In genomic region chr15:101723874-101724674, GRCh38 we compare ENCODE assay signal across 8 cellular contexts. TPM values are rescaled to one million over a fixed set of nuclear protein-coding genes. Genes with fewer than 3 reads are reported as not detected.
DNase-seq lines count a peak whose midpoint lies in the region; ATAC-seq and TF ChIP-seq lines count a peak whose summit lies in the region.

Gene TARS3, minus strand, starts transcription at chr15:101724473. Its CDS starts 86 bp downstream, at chr15:101724387.

- peak; percentile 99 for ATAC-seq in gastroesophageal sphincter

- peak within 1 kb of the TSS; percentile 90 for H3K4me3 ChIP-seq in H7 (ENCODE audit: insufficient read depth, low read depth, low read length)
- H3K4me3 ChIP-seq in SJCRH30: peak within 1 kb of the TSS; percentile 83
- peak within 1 kb of the TSS; percentile 87 to 91 for H3K4me3 ChIP-seq in gastroesophageal sphincter

- 3% methylated on average over 6 of the region's 93 CpGs; no CpG with 5 or more reads in 1 of the 2 donors for WGBS in gastroesophageal sphincter (ENCODE audit: low coverage in 1 of 2), 2 donors

- H3K27me3 ChIP-seq in H7 (ENCODE audit: control insufficient read depth, insufficient read depth, low read length): no peaks in the 10 kb centered on the region
- H3K27me3 ChIP-seq in SJCRH30: no peaks in the 10 kb centered on the region
- no peaks in the 10 kb centered on the region for H3K27me3 ChIP-seq in gastroesophageal sphincter

- peak; percentile 93 to 95 for TF ChIP-seq POLR2A in gastroesophageal sphincter (IDR thresholded peaks at IDR 0.05)

- TF ChIP-seq CTCF in gastroesophageal sphincter (IDR thresholded peaks at IDR 0.05): peak in 3 of 4 experiments; percentile 22 to 41 (median 41)

- peaks cover 15% of the 10 kb centered on the region for H3K4me1 ChIP-seq in SJCRH30
- peaks cover 0 to 21% (median 0%) of the 10 kb centered on the region in 3 donors for H3K4me1 ChIP-seq in gastroesophageal sphincter

- TF ChIP-seq EP300 in gastroesophageal sphincter (IDR thresholded peaks at IDR 0.05): no peak

- H3K27ac ChIP-seq in SJCRH30 (peak within 1 kb of the TSS; percentile 73), gastroesophageal sphincter (peak within 1 kb of the TSS; percentile 85 to 96 (median 92))

- DNase-seq in GF-D8 (lab: John Stamatoyannopoulos, UW) (peak; percentile 62), H7 (peak; percentile 98), LoVo (ENCODE audit: low spot score) (peak; percentile 94), SJCRH30 (peak; percentile 95), nucleus accumbens (lab: John Stamatoyannopoulos, UW) (peak; percentile 47 to 98 (median 90)), superior temporal gyrus (ENCODE audit: extremely low spot score) (peak; percentile 78)
- DNase-seq in activated naive CD4-positive, alpha-beta T cell (lab: John Stamatoyannopoulos, UW): peak; percentile 88 to 99 (median 94)

- H3K9me3 ChIP-seq in SJCRH30 (replicated peaks) (no peaks in the 10 kb centered on the region), gastroesophageal sphincter (no peaks in the 10 kb centered on the region)

- H3K36me3 ChIP-seq in H7 (replicated peaks; ENCODE audit: control insufficient read depth, insufficient read depth, low read length) (peaks cover 3% of the 10 kb centered on the region; the same call in 1 of the 2 replicates), SJCRH30 (peaks cover 22% of the 10 kb centered on the region), gastroesophageal sphincter (peaks cover 0 to 31% of the 10 kb centered on the region in 2 donors)

RNA-seq across cellular contexts. Expression of gene TARS3, which starts in this region (rescaled TPM):
- total RNA-seq in H7 (2014; rRNA removed; shearing (Covaris generic)): 6.2 and 8.0 TPM in 2 replicates
- 23.7 and 28.8 TPM in 2 replicates for total RNA-seq in SJCRH30 (2014; rRNA removed; shearing (Covaris generic))
- total RNA-seq in gastroesophageal sphincter: 10 to 100 TPM; 19.2 to 49.0 (median 26.7) TPM

Comparison
In these comparisons a context has a peak if more than half of its experiments do, and no peak if none do; other contexts are left out.
1. Peak in every context shown above with its lines: DNase-seq, ATAC-seq, H3K4me3 ChIP-seq and H3K27ac ChIP-seq.